ENCODE assay signal across 1 cellular context in the genomic region with DNA sequence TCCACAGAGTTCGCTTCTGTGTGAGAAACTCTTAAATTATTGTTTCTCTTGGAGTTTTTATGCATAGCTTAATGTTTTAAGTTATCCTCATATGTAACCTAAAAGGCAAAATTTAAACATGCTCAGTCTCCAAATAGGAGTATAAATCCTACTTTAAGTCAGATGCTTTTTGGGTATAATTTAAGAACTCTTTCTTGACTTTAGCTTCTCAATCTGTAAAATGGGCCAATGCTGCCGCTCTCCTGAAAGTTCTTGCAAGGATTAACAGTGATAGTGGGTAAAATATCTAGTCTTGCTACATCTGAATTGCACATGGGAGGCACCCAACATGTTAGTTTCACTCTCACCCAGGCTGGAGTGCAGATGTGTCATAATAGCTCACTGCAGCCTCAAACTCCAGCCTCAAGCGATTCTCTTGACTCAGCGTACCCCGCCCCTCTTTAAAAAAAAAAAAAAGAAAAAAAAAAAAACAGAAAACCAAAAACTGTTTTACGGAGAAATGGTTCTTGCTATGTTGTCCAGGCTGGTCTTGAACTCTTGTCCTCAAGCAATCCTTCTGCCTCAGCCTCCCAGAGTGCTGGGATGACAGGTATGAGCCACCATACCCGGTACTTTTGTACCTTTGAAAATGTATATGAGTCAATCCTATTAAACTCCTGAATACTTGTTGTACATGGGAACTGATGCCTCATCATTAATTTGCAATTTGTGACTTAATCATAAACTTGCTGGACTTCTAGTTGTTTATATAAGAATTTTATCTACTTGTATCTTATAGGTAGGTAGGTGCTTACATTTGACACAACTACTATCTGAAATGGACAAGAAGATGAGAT.
A peak's percentile ranks its signal among the peaks of the same experiment; 100 is the strongest.
TF ChIP-seq lines count a peak whose summit lies in the region.

No MANE protein-coding gene starts in this region.

TF ChIP-seq in K562, 482 proteins besides CTCF, POLR2A, EP300 and RAD21:
- TF ChIP-seq RBM25 (IDR thresholded peaks at IDR 0.05; ENCODE audit: low read depth, low read length, severe bottlenecking) (peak; percentile 86), ZNF384 (IDR thresholded peaks at IDR 0.05; ENCODE audit: low read depth, low read length) (peak; percentile 51; the same call in 1 of the 2 replicates), CHD1 (IDR thresholded peaks at IDR 0.05; ENCODE audit: low read length) (no peak), BCOR (IDR thresholded peaks at IDR 0.05) (0 out of 2 replicates have a peak, but pooled peaks have one; percentile 48), ZNF316 (IDR thresholded peaks at IDR 0.05) (peak; percentile 11; the same call in 1 of the 2 replicates)
- TF ChIP-seq, protein P1, sequence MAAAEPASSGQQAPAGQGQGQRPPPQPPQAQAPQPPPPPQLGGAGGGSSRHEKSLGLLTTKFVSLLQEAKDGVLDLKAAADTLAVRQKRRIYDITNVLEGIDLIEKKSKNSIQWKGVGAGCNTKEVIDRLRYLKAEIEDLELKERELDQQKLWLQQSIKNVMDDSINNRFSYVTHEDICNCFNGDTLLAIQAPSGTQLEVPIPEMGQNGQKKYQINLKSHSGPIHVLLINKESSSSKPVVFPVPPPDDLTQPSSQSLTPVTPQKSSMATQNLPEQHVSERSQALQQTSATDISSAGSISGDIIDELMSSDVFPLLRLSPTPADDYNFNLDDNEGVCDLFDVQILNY (CRISPR knock-in tag; IDR thresholded peaks at IDR 0.05), result no peak
